15 cellular contexts compared by ENCODE assay signal in genomic region chr3:194045289-194045688, GRCh38.
DNase-seq lines count a peak whose midpoint lies in the region; ATAC-seq and TF ChIP-seq lines count a peak whose summit lies in the region.
"Had no signal": no experiment of that assay in that cellular context is flagged by ENCODE, and none has a peak within 500 bp of the region (broad histone marks: within the 10 kb centered on the region; RNA-seq: fewer than 3 reads in every experiment).

No MANE protein-coding gene starts in this region.

- no peak overlapping the region for H3K27ac Mint-ChIP-seq in activated T-helper 17 cell treated with anti-CD3 and anti-CD28 coated beads, Interleukin-2, amount 50 U/mL, for 72 hours
- H3K27ac Mint-ChIP-seq: activated T-cell treated with anti-CD3 and anti-CD28 coated beads, Interleukin-2, amount 50 U/mL, for 24 hours; effector memory CD8-positive, alpha-beta T cell had no signal

- peaks cover 3% of the 10 kb centered on the region for H3K27me3 Mint-ChIP-seq in activated T-helper 17 cell treated with anti-CD3 and anti-CD28 coated beads, Interleukin-2, amount 50 U/mL, for 72 hours
- H3K27me3 Mint-ChIP-seq: activated T-cell treated with anti-CD3 and anti-CD28 coated beads, Interleukin-2, amount 50 U/mL, for 24 hours had no signal

- H3K9me3 Mint-ChIP-seq in activated T-helper 17 cell treated with anti-CD3 and anti-CD28 coated beads, Interleukin-2, amount 50 U/mL, for 72 hours: peaks cover 3% of the 10 kb centered on the region
- H3K9me3 Mint-ChIP-seq: effector memory CD8-positive, alpha-beta T cell had no signal

- H3K4me3 ChIP-seq in GM12865 (ENCODE audit: low read depth, low read length): no peak overlapping the region
- H3K4me3 ChIP-seq: heart right ventricle had no signal

- peak; percentile 71 for DNase-seq in GM12865 (ENCODE audit: low read depth)
- no peak for DNase-seq in amniotic stem cell (lab: John Stamatoyannopoulos, UW)
- no peak for DNase-seq in activated CD4-positive, alpha-beta T cell treated with anti-CD3 and anti-CD28 coated beads for 1 hour
- DNase-seq: activated T-cell treated with anti-CD3 and anti-CD28 coated beads, Interleukin-2, amount 50 U/mL, for 24 hours; effector memory CD8-positive, alpha-beta T cell; heart right ventricle; NCI-H1105 treated with DMSO at 0.1 percent for 48 hours; NCI-H526 treated with DMSO at 0.1 percent for 48 hours; SIG-M5; stimulated activated CD4-positive, alpha-beta T cell treated with anti-CD3 and anti-CD28 coated beads, Interleukin-4, amount 100 ng/mL, for 4 hours had no signal

- no peak for TF ChIP-seq CTCF in GM12865 (IDR thresholded peaks at IDR 0.05; ENCODE audit: insufficient read depth, low read depth, low read length, missing control alignments)

- no peak overlapping the region for H3K4me3 Mint-ChIP-seq in activated T-helper 17 cell treated with anti-CD3 and anti-CD28 coated beads, Interleukin-2, amount 50 U/mL, for 72 hours
- H3K4me3 Mint-ChIP-seq: activated T-cell treated with anti-CD3 and anti-CD28 coated beads, Interleukin-2, amount 50 U/mL, for 24 hours; effector memory CD8-positive, alpha-beta T cell had no signal

- peak; percentile 88 for ATAC-seq in GM19395 (IDR thresholded peaks at IDR 0.05; ENCODE audit: unreplicated experiment)
- peak; percentile 78 for ATAC-seq in HG02763 (IDR thresholded peaks at IDR 0.05; ENCODE audit: unreplicated experiment)
- peak; percentile 92 for ATAC-seq in HG03460 (IDR thresholded peaks at IDR 0.05; ENCODE audit: unreplicated experiment)
- no peak for ATAC-seq in esophagus mucosa
- ATAC-seq in activated T-helper 17 cell treated with anti-CD3 and anti-CD28 coated beads, Interleukin-2, amount 50 U/mL, for 72 hours (replicated peaks): no peak
- ATAC-seq: effector memory CD8-positive, alpha-beta T cell; heart right ventricle had no signal

- H3K4me1 Mint-ChIP-seq in activated T-helper 17 cell treated with anti-CD3 and anti-CD28 coated beads, Interleukin-2, amount 50 U/mL, for 72 hours: no peaks in the 10 kb centered on the region

- H3K36me3 Mint-ChIP-seq in activated T-helper 17 cell treated with anti-CD3 and anti-CD28 coated beads, Interleukin-2, amount 50 U/mL, for 72 hours (ENCODE audit: low read depth): no peaks in the 10 kb centered on the region

Comparison
In these comparisons a context has a peak if more than half of its experiments do, and no peak if none do; other contexts are left out.
1. ATAC-seq: peak in GM19395 (single experiment), HG02763 (single experiment) and HG03460 (single experiment); none in esophagus mucosa (single experiment) and activated T-helper 17 cell treated with anti-CD3 and anti-CD28 coated beads, Interleukin-2, amount 50 U/mL, for 72 hours (single experiment).